ENCODE assay signal across 8 cellular contexts in genomic region chr3:3126477-3127431, GRCh38. TPM values are rescaled to one million over a fixed set of nuclear protein-coding genes. Genes with fewer than 3 reads are reported as not detected.
A peak's percentile ranks its signal among the peaks of the same experiment; 100 is the strongest.
DNase-seq lines count a peak whose midpoint lies in the region; ATAC-seq and TF ChIP-seq lines count a peak whose summit lies in the region.

TSS of gene TRNT1 (plus strand) at chr3:3126940. CDS start at chr3:3129041, 2,101 bp downstream.

- DNase-seq in AG08396 (ENCODE audit: low spot score) (peak; percentile 98), NCI-H345 (lab: John Stamatoyannopoulos, UW) (peak; percentile 90), activated B cell treated with CpG ODN at 0.5 μM for 24 hours (peak; percentile 94), cardiac fibroblast (ENCODE audit: low read depth in 2 of 2) (peak; percentile 93 to 97), iPS-NIHi7 (ENCODE audit: extremely low spot score) (peak; percentile 97), smooth muscle cell (lab: John Stamatoyannopoulos, UW; ENCODE audit: unreplicated experiment) (peak; percentile 80)

- H3K27me3 ChIP-seq in smooth muscle cell (ENCODE audit: low read depth), result no peaks in the 10 kb centered on the region

- peak within 1 kb of the TSS; percentile 94 for H3K27ac ChIP-seq in smooth muscle cell (ENCODE audit: low read depth)

- peak within 1 kb of the TSS; percentile 93 for H3K27ac Mint-ChIP-seq in activated B cell treated with CpG ODN at 0.5 μM for 24 hours

- no peaks in the 10 kb centered on the region for H4K20me1 ChIP-seq in smooth muscle cell (ENCODE audit: low read depth)

- H3K36me3 Mint-ChIP-seq in activated B cell treated with CpG ODN at 0.5 μM for 24 hours (ENCODE audit: low read depth), result peaks cover 26% of the 10 kb centered on the region

- H3K9me3 ChIP-seq in smooth muscle cell (replicated peaks; ENCODE audit: low read depth), result no peaks in the 10 kb centered on the region

- intact Hi-C loops in activated B cell treated with CpG ODN at 0.5 μM for 24 hours (cut with micrococcal nuclease), result loop anchor here (1.0 to 10.0 kb wide), 7 partner anchors 18 to 1998 kb away; partner anchors contain the start of genes ARL8B, CRBN, ITPR1 and SETMAR

- peaks cover 10% of the 10 kb centered on the region for H3K4me1 ChIP-seq in smooth muscle cell (ENCODE audit: low read depth)

- peak; percentile 97 for TF ChIP-seq POLR2A in GM18951 (IDR thresholded peaks at IDR 0.05; ENCODE audit: extremely low read depth, insufficient read depth, insufficient read length)

- peak within 1 kb of the TSS; percentile 96 for H3K9ac ChIP-seq in smooth muscle cell (ENCODE audit: low read depth)

- 2% methylated on average over 91 of the region's 100 CpGs for WGBS in smooth muscle cell (ENCODE audit: low lambda C conversion rate)

- H3K27me3 Mint-ChIP-seq in activated B cell treated with CpG ODN at 0.5 μM for 24 hours, result no peaks in the 10 kb centered on the region

- CTCF ChIA-PET in activated B cell treated with CpG ODN at 0.5 μM for 24 hours (lab: Charles Lee), result interaction anchor here (0.6 kb wide), 1 partner anchor 123 kb away, joined by 3 read pairs; no protein-coding TSS in a partner anchor

- TF ChIP-seq CTCF in activated B cell treated with CpG ODN at 0.5 μM for 24 hours (IDR thresholded peaks at IDR 0.05), result no peak
- no peak for TF ChIP-seq CTCF in cardiac fibroblast (IDR thresholded peaks at IDR 0.05; ENCODE audit: low read depth, low read length)
- TF ChIP-seq CTCF in smooth muscle cell (IDR thresholded peaks at IDR 0.05; ENCODE audit: borderline replicate concordance, insufficient read depth, poor library complexity, severe bottlenecking), result no peak

- peak within 1 kb of the TSS; percentile 96 for H3K4me3 Mint-ChIP-seq in activated B cell treated with CpG ODN at 0.5 μM for 24 hours

- in situ Hi-C loops in GM18951 (cut with MboI; ENCODE audit: low sequenced_read_pairs, unreplicated experiment), result no loop called here

- H3K4me3 ChIP-seq in cardiac fibroblast (replicated peaks in 1 of 2; ENCODE audit: low read depth in 2 of 2, low read length in 2 of 2), result peak within 1 kb of the TSS; percentile 90 to 97
- H3K4me3 ChIP-seq in smooth muscle cell, result peak within 1 kb of the TSS; percentile 67

- H2AFZ ChIP-seq in smooth muscle cell (ENCODE audit: low read depth), result peak within 1 kb of the TSS; percentile 83

- peaks cover 4% of the 10 kb centered on the region for H3K36me3 ChIP-seq in smooth muscle cell (ENCODE audit: low read depth)

- H3F3A ChIP-seq in smooth muscle cell (ENCODE audit: low read depth), result no peaks in the 10 kb centered on the region

- peak within 1 kb of the TSS; percentile 86 for H3K4me2 ChIP-seq in smooth muscle cell

- POLR2A ChIA-PET in activated B cell treated with CpG ODN at 0.5 μM for 24 hours (lab: Charles Lee), result interaction anchor here (0.7 kb wide), 1 partner anchor 20 kb away, joined by 6 read pairs; no protein-coding TSS in a partner anchor

- H3K4me1 Mint-ChIP-seq in activated B cell treated with CpG ODN at 0.5 μM for 24 hours, result peaks cover 28% of the 10 kb centered on the region

- H3K9me3 Mint-ChIP-seq in activated B cell treated with CpG ODN at 0.5 μM for 24 hours, result no peaks in the 10 kb centered on the region

- peak; percentile 96 for ATAC-seq in HG03175 (IDR thresholded peaks at IDR 0.05; ENCODE audit: unreplicated experiment)
- peak; percentile 96 for ATAC-seq in activated B cell treated with CpG ODN at 0.5 μM for 24 hours (ENCODE audit: low read depth)

- H3K79me2 ChIP-seq in smooth muscle cell (ENCODE audit: low read depth), result peaks cover 28% of the 10 kb centered on the region

RNA-seq across cellular contexts. Expression of gene TRNT1, which starts in this region (rescaled TPM):
- total RNA-seq in activated B cell treated with CpG ODN at 0.5 μM for 24 hours (40.1 and 51.3 TPM in 2 replicates), smooth muscle cell (16.1 and 25.5 TPM in 2 replicates)
- 16.2 and 18.6 TPM in 2 replicates for polyA plus RNA-seq in smooth muscle cell

Comparison
In these comparisons a context has a peak if more than half of its experiments do, and no peak if none do; other contexts are left out.
1. Peak in every context shown above with its lines: DNase-seq, ATAC-seq, H3K4me3 ChIP-seq and H3K27ac ChIP-seq.